In the genomic region with DNA sequence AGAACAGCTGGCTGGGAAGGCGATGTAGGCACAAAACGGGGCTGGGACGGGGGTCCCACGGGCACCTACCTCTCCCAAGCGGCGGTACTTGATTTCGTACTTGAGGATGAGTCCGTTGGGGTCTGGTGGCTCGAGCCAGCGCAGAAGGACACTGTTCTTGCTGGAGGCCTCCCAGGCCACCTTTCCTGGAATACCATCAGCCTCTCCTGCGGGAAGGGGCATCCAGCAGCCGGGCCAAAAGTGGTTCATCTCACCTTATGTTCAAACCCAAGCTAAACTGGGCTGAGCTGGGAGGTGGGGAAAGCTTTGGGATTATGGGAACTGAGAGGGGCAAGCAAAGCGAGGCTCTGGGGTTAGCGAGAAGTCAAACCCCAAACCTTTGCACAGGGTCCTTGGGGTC, we compare ENCODE assay signal across 1 cellular context.
TF ChIP-seq lines count a peak whose summit lies in the region.

No MANE protein-coding gene starts in this region.

TF ChIP-seq in H1, 55 proteins besides CTCF, POLR2A, EP300 and RAD21:
- no peak; the same call in 1 of the 2 replicates for TF ChIP-seq SUZ12 (IDR thresholded peaks at IDR 0.05; ENCODE audit: low read length)
- TF ChIP-seq GABPA (IDR thresholded peaks at IDR 0.05; ENCODE audit: borderline replicate concordance, insufficient read depth, low read length), result no peak
